ENCODE assay signal across 1 cellular context in the genomic region with DNA sequence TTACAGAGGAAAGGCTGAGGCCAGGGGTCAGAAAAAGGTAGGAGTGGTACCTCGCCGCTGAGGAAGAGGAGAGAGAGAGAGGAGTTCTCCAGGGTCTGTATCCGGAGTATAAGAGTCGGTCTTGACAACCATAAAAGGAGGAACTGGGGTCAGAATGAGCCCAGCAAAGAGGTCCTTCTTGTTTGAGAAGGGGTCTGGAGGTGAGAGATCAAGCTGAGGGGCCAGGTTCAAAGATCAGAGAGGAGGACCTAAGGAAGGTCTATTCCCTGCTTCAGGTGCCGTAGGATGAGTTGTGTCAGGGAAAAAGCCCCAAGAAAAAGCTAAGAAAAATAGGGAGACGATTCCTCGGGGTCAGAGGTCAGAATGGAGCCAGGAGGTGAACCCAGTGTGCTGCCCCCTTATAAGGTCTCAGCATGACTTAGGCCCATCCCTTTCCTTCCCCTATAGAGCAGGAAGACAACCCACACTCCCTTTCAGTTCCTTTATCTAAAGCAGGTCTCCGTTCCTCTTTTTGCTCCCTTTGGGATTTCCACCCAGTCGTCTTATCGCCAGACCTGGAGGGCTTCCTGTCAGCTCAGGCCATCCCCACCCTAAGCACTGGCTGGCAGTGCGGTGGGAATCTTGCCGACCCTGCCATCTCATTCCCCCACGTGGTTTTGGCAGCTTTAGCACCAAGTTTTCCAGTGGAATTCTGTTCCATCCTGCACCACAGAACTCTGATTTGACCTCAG.
TF ChIP-seq lines count a peak whose summit lies in the region.

No MANE protein-coding gene starts in this region.

TF ChIP-seq in A549, 52 proteins besides CTCF, POLR2A, EP300 and RAD21:
- TF ChIP-seq, protein P1, sequence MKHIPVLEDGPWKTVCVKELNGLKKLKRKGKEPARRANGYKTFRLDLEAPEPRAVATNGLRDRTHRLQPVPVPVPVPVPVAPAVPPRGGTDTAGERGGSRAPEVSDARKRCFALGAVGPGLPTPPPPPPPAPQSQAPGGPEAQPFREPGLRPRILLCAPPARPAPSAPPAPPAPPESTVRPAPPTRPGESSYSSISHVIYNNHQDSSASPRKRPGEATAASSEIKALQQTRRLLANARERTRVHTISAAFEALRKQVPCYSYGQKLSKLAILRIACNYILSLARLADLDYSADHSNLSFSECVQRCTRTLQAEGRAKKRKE (CRISPR knock-in tag; IDR thresholded peaks at IDR 0.05; ENCODE audit: low read depth): no peak
- TF ChIP-seq HOXB13 (CRISPR knock-in tag; IDR thresholded peaks at IDR 0.05; ENCODE audit: low read depth) (no peak), RNF2 (IDR thresholded peaks at IDR 0.05; ENCODE audit: borderline replicate concordance, low read depth) (no peak), RCOR1 (IDR thresholded peaks at IDR 0.05; ENCODE audit: low read depth, low read length) (no peak), FOXS1 (CRISPR knock-in tag; IDR thresholded peaks at IDR 0.05) (no peak), CBX8 (IDR thresholded peaks at IDR 0.05) (no peak), HDAC2 (IDR thresholded peaks at IDR 0.05) (no peak), TP53 (CRISPR knock-in tag; IDR thresholded peaks at IDR 0.05) (no peak)
